1 cellular context compared by ENCODE assay signal in genomic region chr3:112086018-112086854, GRCh38.
TF ChIP-seq lines count a peak whose summit lies in the region.

Gene C3orf52 (plus strand): TSS chr3:112086389. CDS start chr3:112086408, 19 bp downstream.

TF ChIP-seq in HepG2, 621 proteins besides CTCF, POLR2A, EP300 and RAD21 (continued from another document and continues in another):
- TF ChIP-seq ZNF142 (CRISPR knock-in tag; IDR thresholded peaks at IDR 0.05) (0 out of 2 replicates have a peak, but pooled peaks have one; percentile 48), ZNF7 (CRISPR knock-in tag; IDR thresholded peaks at IDR 0.05) (0 out of 2 replicates have a peak, but pooled peaks have one; percentile 45), ZBTB20 (CRISPR knock-in tag; IDR thresholded peaks at IDR 0.05; ENCODE audit: borderline replicate concordance, low read depth) (0 out of 2 replicates have a peak, but pooled peaks have one; percentile 62), ZNF18 (CRISPR knock-in tag; IDR thresholded peaks at IDR 0.05; ENCODE audit: insufficient replicate concordance) (peak; percentile 42), TCF7L2 (IDR thresholded peaks at IDR 0.05; ENCODE audit: low read depth, low read length) (no peak), ZFYVE20 (CRISPR knock-in tag; IDR thresholded peaks at IDR 0.05; ENCODE audit: borderline replicate concordance, low read depth) (no peak), MNT (IDR thresholded peaks at IDR 0.05) (no peak), MAZ (IDR thresholded peaks at IDR 0.05; ENCODE audit: borderline replicate concordance, low read depth, low read length) (no peak), MAZ (CRISPR knock-in tag; IDR thresholded peaks at IDR 0.05; ENCODE audit: low read depth) (peak; percentile 81; the same call in 1 of the 2 replicates), ZNF691 (CRISPR knock-in tag; IDR thresholded peaks at IDR 0.05; ENCODE audit: borderline replicate concordance, low read depth) (no peak), ZBTB43 (CRISPR knock-in tag; conservative IDR thresholded peaks at IDR 0.05) (no peak), ZBTB40 (IDR thresholded peaks at IDR 0.05) (no peak), ZBTB40 (CRISPR knock-in tag; IDR thresholded peaks at IDR 0.05) (peak; percentile 74), ZNF251 (CRISPR knock-in tag; IDR thresholded peaks at IDR 0.05) (no peak), CCAR2 (optimal IDR thresholded peaks at IDR 0.05; ENCODE audit: low read depth, low read length) (no peak), ZSCAN25 (CRISPR knock-in tag; IDR thresholded peaks at IDR 0.05) (0 out of 2 replicates have a peak, but pooled peaks have one; percentile 23), FOXJ3 (CRISPR knock-in tag; IDR thresholded peaks at IDR 0.05; ENCODE audit: borderline replicate concordance) (no peak), ZBED4 (CRISPR knock-in tag; IDR thresholded peaks at IDR 0.05; ENCODE audit: borderline replicate concordance) (no peak), ZNF431 (CRISPR knock-in tag; IDR thresholded peaks at IDR 0.05; ENCODE audit: borderline replicate concordance, low read depth) (no peak; the same call in 1 of the 2 replicates), MLLT10 (CRISPR knock-in tag; IDR thresholded peaks at IDR 0.05) (no peak), NFYC (CRISPR knock-in tag; IDR thresholded peaks at IDR 0.05) (no peak), BRD4 (CRISPR knock-in tag; IDR thresholded peaks at IDR 0.05) (no peak), ZNF790 (CRISPR knock-in tag; IDR thresholded peaks at IDR 0.05; ENCODE audit: borderline replicate concordance) (no peak), ZNF841 (CRISPR knock-in tag; IDR thresholded peaks at IDR 0.05; ENCODE audit: borderline replicate concordance) (no peak)
